In genomic region chr5:136734638-136735037, GRCh38 we compare ENCODE assay signal across 21 cellular contexts.
"Had no signal": no experiment of that assay in that cellular context is flagged by ENCODE, and none has a peak within 500 bp of the region (broad histone marks: within the 10 kb centered on the region; RNA-seq: fewer than 3 reads in every experiment).

No MANE protein-coding gene starts in this region.

- H3K4me1 Mint-ChIP-seq: naive B cell had no signal

- H3K4me3 ChIP-seq: esophagus squamous epithelium, gastroesophageal sphincter, lung, right atrium auricular region, sigmoid colon, skin epidermis, stomach, thoracic aorta, vagina had no signal

- H3K9me3 ChIP-seq: esophagus squamous epithelium, gastroesophageal sphincter, right atrium auricular region, sigmoid colon, thoracic aorta, vagina had no signal

- H3K27me3 ChIP-seq: esophagus squamous epithelium, gastroesophageal sphincter, right atrium auricular region, sigmoid colon, stomach, vagina had no signal

- H3K4me1 ChIP-seq: esophagus squamous epithelium, gastroesophageal sphincter, right atrium auricular region, stomach had no signal

- H3K4me3 Mint-ChIP-seq: dendritic cell treated with granulocyte-macrophage colony-stimulating factor and Interleukin-4, amounts not matched to agents 40 ng/mL and 50 ng/mL, for 4 days; effector memory CD8-positive, alpha-beta T cell; naive B cell; nephron progenitor cell; type B pancreatic cell had no signal

- H3K27ac Mint-ChIP-seq: dendritic cell treated with granulocyte-macrophage colony-stimulating factor and Interleukin-4, amounts not matched to agents 40 ng/mL and 50 ng/mL, for 4 days; effector memory CD8-positive, alpha-beta T cell; naive B cell; nephron progenitor cell; type B pancreatic cell had no signal

- H3K36me3 Mint-ChIP-seq: type B pancreatic cell had no signal

- H3K27me3 Mint-ChIP-seq: dendritic cell treated with granulocyte-macrophage colony-stimulating factor and Interleukin-4, amounts not matched to agents 40 ng/mL and 50 ng/mL, for 4 days; naive B cell; type B pancreatic cell had no signal

- DNase-seq: effector memory CD8-positive, alpha-beta T cell; esophagus squamous epithelium; foreskin fibroblast; kidney; left cardiac atrium; left ventricle myocardium superior; naive B cell; nephron progenitor cell; posterior cingulate gyrus; sigmoid colon; stimulated activated CD4-positive, alpha-beta T cell treated with anti-CD3 and anti-CD28 coated beads, Interleukin-12 subunit alpha, Interleukin-12 subunit beta, amount 100 ng/mL, for 4 hours; stimulated activated naive CD4-positive, alpha-beta T cell; stomach had no signal

- H3K27ac ChIP-seq: esophagus squamous epithelium, gastroesophageal sphincter, right atrium auricular region, sigmoid colon, skin epidermis, stomach, thoracic aorta, vagina had no signal

- ATAC-seq: effector memory CD8-positive, alpha-beta T cell; gastroesophageal sphincter; left cardiac atrium; left ventricle myocardium superior had no signal

- H3K36me3 ChIP-seq: esophagus squamous epithelium, gastroesophageal sphincter, right atrium auricular region, sigmoid colon, stomach, thoracic aorta, vagina had no signal
